15 cellular contexts compared by ENCODE assay signal in the genomic region with DNA sequence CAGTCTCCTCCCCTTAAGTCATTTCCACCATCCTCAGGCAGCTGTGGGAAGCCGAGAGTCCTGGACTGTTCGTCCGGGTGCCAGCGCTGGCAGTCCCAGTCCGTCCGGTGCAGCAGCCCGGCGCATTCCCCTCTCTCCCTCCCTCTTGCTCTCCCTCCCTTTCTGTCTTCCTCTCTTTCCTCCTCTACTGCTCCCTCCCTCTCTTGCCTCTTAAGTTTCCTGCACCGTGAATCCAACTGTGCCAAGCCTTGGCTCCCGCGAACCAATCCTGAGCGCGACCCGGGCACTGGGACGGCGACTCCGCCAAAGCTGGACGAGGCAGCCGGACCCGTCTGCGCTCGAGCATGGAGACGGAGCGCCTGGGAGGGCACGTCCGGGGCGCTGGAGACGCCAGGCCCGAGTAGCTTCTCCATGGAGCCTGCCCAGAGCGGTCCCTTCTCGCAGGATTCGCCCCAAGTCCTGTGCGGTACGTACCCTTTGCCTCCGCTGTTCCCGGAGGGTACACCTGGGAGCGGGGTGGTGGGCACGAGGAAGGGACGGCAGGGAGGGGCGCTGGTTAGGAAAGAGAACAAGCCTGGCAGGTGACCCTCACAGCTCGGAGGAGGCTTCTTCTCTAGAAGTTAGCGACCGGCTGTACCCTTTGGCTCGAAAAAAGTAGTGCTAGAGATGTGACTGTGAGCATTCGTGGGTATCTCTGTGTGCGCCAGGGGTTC. TPM values are rescaled to one million over a fixed set of nuclear protein-coding genes. Genes with fewer than 3 reads are reported as not detected.
A peak's percentile ranks its signal among the peaks of the same experiment; 100 is the strongest.
DNase-seq lines count a peak whose midpoint lies in the region; ATAC-seq, FAIRE-seq and TF ChIP-seq lines count a peak whose summit lies in the region.
"Had no signal": no experiment of that assay in that cellular context is flagged by ENCODE, and none has a peak within 500 bp of the region (broad histone marks: within the 10 kb centered on the region; RNA-seq: fewer than 3 reads in every experiment).

No MANE protein-coding gene starts in this region.

- no peak overlapping the region for H3K27ac ChIP-seq in suprapubic skin
- H3K27ac ChIP-seq: neutrophil had no signal

- FAIRE-seq in urothelium cell line (lab: Jason Lieb, UNC) = peak; percentile 76

- DNase-seq in activated naive CD8-positive, alpha-beta T cell treated with anti-CD3 and anti-CD28 coated beads, Interleukin-2, amount 10 ng/mL, durations not matched to agents 7 days and 5 days = no peak
- DNase-seq in activated naive CD8-positive, alpha-beta T cell treated with anti-CD3 and anti-CD28 coated beads, Interleukin-2, amount 50 U/mL, for 24 hours = no peak
- DNase-seq in iPS-NIHi11 (ENCODE audit: low spot score) (peak; percentile 58), urothelium cell line (ENCODE audit: low spot score) (no peak), NCI-H2171 (lab: John Stamatoyannopoulos, UW) (no peak), CD14-positive monocyte (ENCODE audit: low spot score) (no peak), suprapubic skin (ENCODE audit: low spot score in 2 of 2) (no peak)
- DNase-seq: activated CD4-positive, alpha-beta T cell treated with anti-CD3 and anti-CD28 coated beads, Interleukin-2, amount 50 U/mL, for 4 hours; activated naive CD4-positive, alpha-beta T cell treated with anti-CD3 and anti-CD28 coated beads, Interleukin-2, amount 50 U/mL, for 16 hours; DND-41; left colon had no signal

- H3K27ac Mint-ChIP-seq in activated naive CD8-positive, alpha-beta T cell treated with anti-CD3 and anti-CD28 coated beads, Interleukin-2, amount 10 ng/mL, durations not matched to agents 7 days and 5 days = peak overlapping the region; percentile 38
- H3K27ac Mint-ChIP-seq in activated naive CD8-positive, alpha-beta T cell treated with anti-CD3 and anti-CD28 coated beads, Interleukin-2, amount 50 U/mL, for 24 hours = no peak overlapping the region
- no peak overlapping the region for H3K27ac Mint-ChIP-seq in CD14-positive monocyte
- H3K27ac Mint-ChIP-seq: dendritic cell treated with granulocyte-macrophage colony-stimulating factor and Interleukin-4, amounts not matched to agents 40 ng/mL and 50 ng/mL, for 4 days had no signal

- TF ChIP-seq POLR2A in suprapubic skin (IDR thresholded peaks at IDR 0.05) = no peak

- H3K4me3 Mint-ChIP-seq in activated naive CD8-positive, alpha-beta T cell treated with anti-CD3 and anti-CD28 coated beads, Interleukin-2, amount 10 ng/mL, durations not matched to agents 7 days and 5 days = no peak overlapping the region
- H3K4me3 Mint-ChIP-seq in activated naive CD8-positive, alpha-beta T cell treated with anti-CD3 and anti-CD28 coated beads, Interleukin-2, amount 50 U/mL, for 24 hours = no peak overlapping the region
- peak overlapping the region in 1 of 2 donors; percentile 71 for H3K4me3 Mint-ChIP-seq in CD14-positive monocyte
- H3K4me3 Mint-ChIP-seq: dendritic cell treated with granulocyte-macrophage colony-stimulating factor and Interleukin-4, amounts not matched to agents 40 ng/mL and 50 ng/mL, for 4 days had no signal

- H3K27me3 ChIP-seq in suprapubic skin = peaks cover 95% of the 10 kb centered on the region

- no peak overlapping the region for H3K4me3 ChIP-seq in suprapubic skin

- H3K4me1 Mint-ChIP-seq in activated naive CD8-positive, alpha-beta T cell treated with anti-CD3 and anti-CD28 coated beads, Interleukin-2, amount 10 ng/mL, durations not matched to agents 7 days and 5 days = peaks cover 9% of the 10 kb centered on the region
- peaks cover 9% of the 10 kb centered on the region for H3K4me1 Mint-ChIP-seq in activated naive CD8-positive, alpha-beta T cell treated with anti-CD3 and anti-CD28 coated beads, Interleukin-2, amount 50 U/mL, for 24 hours
- peaks cover 10% of the 10 kb centered on the region for H3K4me1 Mint-ChIP-seq in CD14-positive monocyte

- H3K9me3 Mint-ChIP-seq in activated naive CD8-positive, alpha-beta T cell treated with anti-CD3 and anti-CD28 coated beads, Interleukin-2, amount 10 ng/mL, durations not matched to agents 7 days and 5 days = peaks cover 3% of the 10 kb centered on the region
- H3K9me3 Mint-ChIP-seq in activated naive CD8-positive, alpha-beta T cell treated with anti-CD3 and anti-CD28 coated beads, Interleukin-2, amount 50 U/mL, for 24 hours = no peaks in the 10 kb centered on the region
- H3K9me3 Mint-ChIP-seq in CD14-positive monocyte = peaks cover 0 to 28% (median 22%) of the 10 kb centered on the region in 7 donors
- H3K9me3 Mint-ChIP-seq: dendritic cell treated with granulocyte-macrophage colony-stimulating factor and Interleukin-4, amounts not matched to agents 40 ng/mL and 50 ng/mL, for 4 days had no signal

- intact Hi-C loops in CD14-positive monocyte (cut with micrococcal nuclease) = no loop called here

- no peaks in the 10 kb centered on the region for H3K36me3 ChIP-seq in suprapubic skin
- H3K36me3 ChIP-seq: neutrophil had no signal

- H3K27me3 Mint-ChIP-seq in activated naive CD8-positive, alpha-beta T cell treated with anti-CD3 and anti-CD28 coated beads, Interleukin-2, amount 10 ng/mL, durations not matched to agents 7 days and 5 days = peaks cover 71% of the 10 kb centered on the region
- H3K27me3 Mint-ChIP-seq in activated naive CD8-positive, alpha-beta T cell treated with anti-CD3 and anti-CD28 coated beads, Interleukin-2, amount 50 U/mL, for 24 hours = peaks cover 66% of the 10 kb centered on the region
- H3K27me3 Mint-ChIP-seq in CD14-positive monocyte (ENCODE audit: low read depth in 3 of 3) = peaks cover 71 to 78% (median 72%) of the 10 kb centered on the region in 3 donors

- POLR2A ChIA-PET in activated naive CD8-positive, alpha-beta T cell treated with anti-CD3 and anti-CD28 coated beads, Interleukin-2, amount 10 ng/mL, durations not matched to agents 7 days and 5 days (lab: Charles Lee) = no interaction called here

- no peak for TF ChIP-seq CTCF in CD14-positive monocyte (IDR thresholded peaks at IDR 0.05)
- TF ChIP-seq CTCF in suprapubic skin (IDR thresholded peaks at IDR 0.05) = no peak

- no peaks in the 10 kb centered on the region for H3K9me3 ChIP-seq in suprapubic skin
- H3K9me3 ChIP-seq: neutrophil had no signal

- peaks cover 11% of the 10 kb centered on the region for H3K4me1 ChIP-seq in suprapubic skin

- no peak for ATAC-seq in activated naive CD8-positive, alpha-beta T cell treated with anti-CD3 and anti-CD28 coated beads, Interleukin-2, amount 10 ng/mL, durations not matched to agents 7 days and 5 days (ENCODE audit: low read depth)
- no peak for ATAC-seq in activated naive CD8-positive, alpha-beta T cell treated with anti-CD3 and anti-CD28 coated beads, Interleukin-2, amount 50 U/mL, for 24 hours
- peak; percentile 45 for ATAC-seq in SK-N-SH treated with all-trans-retinoic acid at 6 μM for 48 hours

- no peak for TF ChIP-seq EP300 in suprapubic skin (IDR thresholded peaks at IDR 0.05)

- 5% methylated on average over 29 of the region's 46 CpGs for WGBS in suprapubic skin

- H3K36me3 Mint-ChIP-seq in activated naive CD8-positive, alpha-beta T cell treated with anti-CD3 and anti-CD28 coated beads, Interleukin-2, amount 10 ng/mL, durations not matched to agents 7 days and 5 days = peaks cover 8% of the 10 kb centered on the region
- peaks cover 3% of the 10 kb centered on the region for H3K36me3 Mint-ChIP-seq in activated naive CD8-positive, alpha-beta T cell treated with anti-CD3 and anti-CD28 coated beads, Interleukin-2, amount 50 U/mL, for 24 hours (ENCODE audit: low read depth)
- H3K36me3 Mint-ChIP-seq in CD14-positive monocyte = peaks cover 0 to 10% of the 10 kb centered on the region in 2 donors

TF ChIP-seq in SK-N-SH treated with all-trans-retinoic acid at 6 μM for 48 hours, 23 proteins besides CTCF, POLR2A, EP300 and RAD21:
- TF ChIP-seq ISL1 (CRISPR knock-in tag; IDR thresholded peaks at IDR 0.05) = 0 out of 2 replicates have a peak, but pooled peaks have one; percentile 2
- TF ChIP-seq, protein P1, sequence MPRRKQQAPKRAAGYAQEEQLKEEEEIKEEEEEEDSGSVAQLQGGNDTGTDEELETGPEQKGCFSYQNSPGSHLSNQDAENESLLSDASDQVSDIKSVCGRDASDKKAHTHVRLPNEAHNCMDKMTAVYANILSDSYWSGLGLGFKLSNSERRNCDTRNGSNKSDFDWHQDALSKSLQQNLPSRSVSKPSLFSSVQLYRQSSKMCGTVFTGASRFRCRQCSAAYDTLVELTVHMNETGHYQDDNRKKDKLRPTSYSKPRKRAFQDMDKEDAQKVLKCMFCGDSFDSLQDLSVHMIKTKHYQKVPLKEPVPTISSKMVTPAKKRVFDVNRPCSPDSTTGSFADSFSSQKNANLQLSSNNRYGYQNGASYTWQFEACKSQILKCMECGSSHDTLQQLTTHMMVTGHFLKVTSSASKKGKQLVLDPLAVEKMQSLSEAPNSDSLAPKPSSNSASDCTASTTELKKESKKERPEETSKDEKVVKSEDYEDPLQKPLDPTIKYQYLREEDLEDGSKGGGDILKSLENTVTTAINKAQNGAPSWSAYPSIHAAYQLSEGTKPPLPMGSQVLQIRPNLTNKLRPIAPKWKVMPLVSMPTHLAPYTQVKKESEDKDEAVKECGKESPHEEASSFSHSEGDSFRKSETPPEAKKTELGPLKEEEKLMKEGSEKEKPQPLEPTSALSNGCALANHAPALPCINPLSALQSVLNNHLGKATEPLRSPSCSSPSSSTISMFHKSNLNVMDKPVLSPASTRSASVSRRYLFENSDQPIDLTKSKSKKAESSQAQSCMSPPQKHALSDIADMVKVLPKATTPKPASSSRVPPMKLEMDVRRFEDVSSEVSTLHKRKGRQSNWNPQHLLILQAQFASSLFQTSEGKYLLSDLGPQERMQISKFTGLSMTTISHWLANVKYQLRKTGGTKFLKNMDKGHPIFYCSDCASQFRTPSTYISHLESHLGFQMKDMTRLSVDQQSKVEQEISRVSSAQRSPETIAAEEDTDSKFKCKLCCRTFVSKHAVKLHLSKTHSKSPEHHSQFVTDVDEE (CRISPR knock-in tag; IDR thresholded peaks at IDR 0.05) = no peak
TF ChIP-seq in SK-N-SH treated with all-trans-retinoic acid at 6 μM for 48 hours: peak in this region for 1.

RNA-seq across cellular contexts. Expression of a gene that starts 1.0 kb away (rescaled TPM):
- total RNA-seq in activated naive CD8-positive, alpha-beta T cell treated with anti-CD3 and anti-CD28 coated beads, Interleukin-2, amount 10 ng/mL, durations not matched to agents 7 days and 5 days = not detected
- polyA plus RNA-seq in CD14-positive monocyte = not detected
- total RNA-seq in suprapubic skin = not detected
- total RNA-seq: left colon; T-helper 2 cell treated with Interferon-gamma antibody and Interleukin-4, amounts not matched to agents 100 ng/mL and 5 ng/mL, for 36 hours had no signal
